15 cellular contexts compared by ENCODE assay signal in genomic region chr9:125888220-125888619, GRCh38.
DNase-seq lines count a peak whose midpoint lies in the region; ATAC-seq, FAIRE-seq and TF ChIP-seq lines count a peak whose summit lies in the region.
"Had no signal": no experiment of that assay in that cellular context is flagged by ENCODE, and none has a peak within 500 bp of the region (broad histone marks: within the 10 kb centered on the region; RNA-seq: fewer than 3 reads in every experiment).

No MANE protein-coding gene starts in this region.

- peaks cover 8% of the 10 kb centered on the region; the same call in 1 of the 2 replicates for H4K20me1 ChIP-seq in SK-N-SH (ENCODE audit: insufficient read depth)

- no peak for ATAC-seq in HG02852 (IDR thresholded peaks at IDR 0.05; ENCODE audit: unreplicated experiment)
- ATAC-seq: activated CD4-positive, CD25-positive, alpha-beta regulatory T cell treated with anti-CD3 and anti-CD28 coated beads, Interleukin-2, amount 50 U/mL, for 24 hours had no signal

- CTCF ChIA-PET in AG04450 (lab: Charles Lee) (no interaction called here), SK-N-SH (lab: Yijun Ruan, JAX) (no interaction called here)

- H3K4me3 ChIP-seq in AG04450 (ENCODE audit: low read depth, low read length) (no peak overlapping the region), SK-N-SH (ENCODE audit: low read depth in 2 of 2, low read length in 1 of 2) (peak overlapping the region; percentile 3 to 58; a peak in 2 of 4 replicates)

- peaks cover 1% of the 10 kb centered on the region for H3K9me3 Mint-ChIP-seq in glutamatergic neuron (ENCODE audit: unreplicated experiment)
- H3K9me3 Mint-ChIP-seq: CD4-positive, alpha-beta T cell had no signal

- H3F3A ChIP-seq in SK-N-SH (replicated peaks; ENCODE audit: insufficient read depth) = peaks cover 49% of the 10 kb centered on the region

- H3K79me2 ChIP-seq in SK-N-SH (ENCODE audit: insufficient read depth) = peaks cover 98% of the 10 kb centered on the region

- POLR2A ChIA-PET in AG04450 (lab: Yijun Ruan, JAX) (no interaction called here), SK-N-SH (lab: Yijun Ruan, JAX) (no interaction called here)

- H3K9ac ChIP-seq in SK-N-SH = peak overlapping the region; percentile 76; the same call in 1 of the 2 replicates

- peak overlapping the region; percentile 70 for H3K27ac Mint-ChIP-seq in glutamatergic neuron (ENCODE audit: unreplicated experiment)
- H3K27ac Mint-ChIP-seq: CD4-positive, alpha-beta T cell had no signal

- H3K4me1 Mint-ChIP-seq in glutamatergic neuron (ENCODE audit: low read depth, unreplicated experiment) = peaks cover 48% of the 10 kb centered on the region

- H3K27ac ChIP-seq in AG04450 (ENCODE audit: low read depth, low read length) (no peak overlapping the region), SK-N-SH (ENCODE audit: low read depth in 2 of 2, low read length in 1 of 2) (peak overlapping the region; percentile 88 to 89)
- H3K27ac ChIP-seq: neutrophil had no signal

- H3K9me3 ChIP-seq in AG04450 (ENCODE audit: control insufficient read depth, insufficient read depth, low read length) (no peaks in the 10 kb centered on the region), SK-N-SH (no peaks in the 10 kb centered on the region)
- H3K9me3 ChIP-seq: neutrophil had no signal

- peaks cover 23 to 74% of the 10 kb centered on the region in 2 experiments for H3K4me1 ChIP-seq in SK-N-SH (ENCODE audit: control insufficient read depth in 1 of 2, insufficient read depth in 2 of 2, low read depth in 1 of 2, low read length in 1 of 2)

- no peaks in the 10 kb centered on the region for H3K36me3 ChIP-seq in SK-N-SH (replicated peaks in 1 of 2; ENCODE audit: control insufficient read depth in 1 of 2, insufficient read depth in 2 of 2, low read length in 1 of 2)
- H3K36me3 ChIP-seq: neutrophil had no signal

- H3K36me3 Mint-ChIP-seq in glutamatergic neuron (ENCODE audit: unreplicated experiment) = no peaks in the 10 kb centered on the region

- no peaks in the 10 kb centered on the region for H3K27me3 Mint-ChIP-seq in glutamatergic neuron (ENCODE audit: unreplicated experiment)

- FAIRE-seq in D721Med (lab: Jason Lieb, UNC) = peak; percentile 55

- H3K4me3 Mint-ChIP-seq in glutamatergic neuron (ENCODE audit: unreplicated experiment) = peak overlapping the region; percentile 40

- H3K9me2 ChIP-seq in SK-N-SH = no peaks in the 10 kb centered on the region

- TF ChIP-seq CTCF in AG04450 (IDR thresholded peaks at IDR 0.05; ENCODE audit: low read depth, low read length) (no peak), D721Med (IDR thresholded peaks at IDR 0.05; ENCODE audit: insufficient read depth, missing control alignments) (no peak), SK-N-SH (IDR thresholded peaks at IDR 0.05) (no peak), glutamatergic neuron (IDR thresholded peaks at IDR 0.05; ENCODE audit: partially characterized antibody, unreplicated experiment) (no peak)

- peak; percentile 50 to 65 for TF ChIP-seq EP300 in SK-N-SH (IDR thresholded peaks at IDR 0.05; ENCODE audit: borderline replicate concordance in 1 of 2, low read depth in 1 of 2, low read length in 1 of 2)

- peak; percentile 13 for DNase-seq in AG04450 (ENCODE audit: low read depth, low spot score)
- no peak for DNase-seq in D721Med (ENCODE audit: insufficient read length, low spot score)
- DNase-seq in SK-N-SH = no peak
- DNase-seq in glutamatergic neuron = no peak
- no peak for DNase-seq in epidermal melanocyte (ENCODE audit: insufficient read length, low spot score)
- no peak for DNase-seq in NCI-H446 (lab: John Stamatoyannopoulos, UW)
- DNase-seq in OCI-M1 (lab: John Stamatoyannopoulos, UW) = no peak
- DNase-seq: amniotic stem cell; CD4-positive, alpha-beta T cell; dermis blood vessel endothelial cell; NCI-H187 treated with DMSO at 0.1 percent for 48 hours; substantia nigra had no signal

- no peak overlapping the region for H2AFZ ChIP-seq in SK-N-SH (ENCODE audit: low read depth)

- 17% methylated on average over 7 of the region's 7 CpGs for WGBS in SK-N-SH (ENCODE audit: low lambda C conversion rate)

- no peak for TF ChIP-seq RAD21 in SK-N-SH (IDR thresholded peaks at IDR 0.05; ENCODE audit: low read length)

- no peaks in the 10 kb centered on the region for H3K27me3 ChIP-seq in AG04450 (ENCODE audit: control insufficient read depth, insufficient read depth, low read length)
- H3K27me3 ChIP-seq in SK-N-SH (ENCODE audit: insufficient read depth) = no peaks in the 10 kb centered on the region

- peak overlapping the region; percentile 79 for H3K4me2 ChIP-seq in SK-N-SH

TF ChIP-seq in SK-N-SH, 30 proteins besides CTCF, POLR2A, EP300 and RAD21:
- no peak for TF ChIP-seq GABPA (IDR thresholded peaks at IDR 0.05; ENCODE audit: low read depth)
- 0 out of 2 replicates have a peak, but pooled peaks have one; percentile 25 for TF ChIP-seq POLR2AphosphoS5 (IDR thresholded peaks at IDR 0.05; ENCODE audit: low read depth, low read length)
- 0 out of 2 replicates have a peak, but pooled peaks have one; percentile 26 for TF ChIP-seq NFIC (IDR thresholded peaks at IDR 0.05; ENCODE audit: borderline replicate concordance)
- TF ChIP-seq RFX5 (IDR thresholded peaks at IDR 0.05; ENCODE audit: low read length) = no peak
- no peak for TF ChIP-seq IRF3 (IDR thresholded peaks at IDR 0.05; ENCODE audit: low read depth, low read length)
- peak; percentile 16; the same call in 1 of the 2 replicates for TF ChIP-seq FOSL2 (IDR thresholded peaks at IDR 0.05; ENCODE audit: borderline replicate concordance, low read depth)
- TF ChIP-seq TCF12 (IDR thresholded peaks at IDR 0.05) = peak; percentile 85
- TF ChIP-seq TEAD4 (IDR thresholded peaks at IDR 0.05; ENCODE audit: borderline replicate concordance, insufficient read depth) = peak; percentile 61; the same call in 1 of the 2 replicates
- TF ChIP-seq JUND (IDR thresholded peaks at IDR 0.05) = peak; percentile 35
- no peak for TF ChIP-seq GATA2 (CRISPR knock-in tag; IDR thresholded peaks at IDR 0.05)
- TF ChIP-seq, protein P1, sequence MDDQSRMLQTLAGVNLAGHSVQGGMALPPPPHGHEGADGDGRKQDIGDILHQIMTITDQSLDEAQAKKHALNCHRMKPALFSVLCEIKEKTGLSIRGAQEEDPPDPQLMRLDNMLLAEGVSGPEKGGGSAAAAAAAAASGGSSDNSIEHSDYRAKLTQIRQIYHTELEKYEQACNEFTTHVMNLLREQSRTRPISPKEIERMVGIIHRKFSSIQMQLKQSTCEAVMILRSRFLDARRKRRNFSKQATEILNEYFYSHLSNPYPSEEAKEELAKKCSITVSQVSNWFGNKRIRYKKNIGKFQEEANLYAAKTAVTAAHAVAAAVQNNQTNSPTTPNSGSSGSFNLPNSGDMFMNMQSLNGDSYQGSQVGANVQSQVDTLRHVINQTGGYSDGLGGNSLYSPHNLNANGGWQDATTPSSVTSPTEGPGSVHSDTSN (IDR thresholded peaks at IDR 0.05) = peak; percentile 73
- TF ChIP-seq MEF2A (IDR thresholded peaks at IDR 0.05; ENCODE audit: borderline replicate concordance, low read depth) = no peak
- peak; percentile 16; the same call in 1 of the 2 replicates for TF ChIP-seq FOXM1 (IDR thresholded peaks at IDR 0.05; ENCODE audit: low read depth)
TF ChIP-seq in SK-N-SH: peak in this region for 8.
